In genomic region chr3:149332227-149332765, GRCh38 we compare ENCODE assay signal across 22 cellular contexts. TPM values are rescaled to one million over a fixed set of nuclear protein-coding genes. Genes with fewer than 3 reads are reported as not detected.
DNase-seq lines count a peak whose midpoint lies in the region; ATAC-seq and TF ChIP-seq lines count a peak whose summit lies in the region.
"Had no signal": no experiment of that assay in that cellular context is flagged by ENCODE, and none has a peak within 500 bp of the region (broad histone marks: within the 10 kb centered on the region; RNA-seq: fewer than 3 reads in every experiment).

No MANE protein-coding gene starts in this region.

- no peak for TF ChIP-seq POLR2A in heart left ventricle (IDR thresholded peaks at IDR 0.05)

- TF ChIP-seq RAD21 in liver (IDR thresholded peaks at IDR 0.05): no peak

- H3K36me3 ChIP-seq in heart left ventricle (no peaks in the 10 kb centered on the region), liver (ENCODE audit: control insufficient read depth in 4 of 4, insufficient read depth in 3 of 4, low read depth in 1 of 4, low read length in 3 of 4) (no peaks in the 10 kb centered on the region), subcutaneous abdominal adipose tissue (ENCODE audit: control insufficient read depth in 5 of 5, insufficient read depth in 5 of 5, low read length in 5 of 5) (no peaks in the 10 kb centered on the region), tibial artery (no peaks in the 10 kb centered on the region)

- no peaks in the 10 kb centered on the region for H3K27me3 ChIP-seq in heart left ventricle
- no peaks in the 10 kb centered on the region for H3K27me3 ChIP-seq in liver (ENCODE audit: control insufficient read depth in 4 of 4, insufficient read depth in 4 of 4, low read length in 3 of 4)
- no peaks in the 10 kb centered on the region for H3K27me3 ChIP-seq in subcutaneous abdominal adipose tissue (ENCODE audit: control insufficient read depth in 5 of 5, insufficient read depth in 4 of 5, low read length in 5 of 5)
- no peaks in the 10 kb centered on the region for H3K27me3 ChIP-seq in tibial artery

- WGBS in heart left ventricle, 4 donors: 3 to 13% (median 9%) methylated on average over 1 of the region's 1 CpG
- WGBS in liver: 1% methylated on average over 1 of the region's 1 CpG

- peaks cover 0 to 19% (median 0%) of the 10 kb centered on the region in 12 donors for H3K4me1 ChIP-seq in heart left ventricle
- peaks cover 0 to 2% (median 0%) of the 10 kb centered on the region in 4 donors for H3K4me1 ChIP-seq in liver (ENCODE audit: control insufficient read depth in 4 of 4, insufficient read depth in 4 of 4, low read length in 3 of 4)
- peaks cover 0 to 27% (median 8%) of the 10 kb centered on the region in 5 donors for H3K4me1 ChIP-seq in subcutaneous abdominal adipose tissue (ENCODE audit: control insufficient read depth in 5 of 5, insufficient read depth in 5 of 5, low read length in 5 of 5)
- H3K4me1 ChIP-seq in tibial artery: peaks cover 0 to 33% (median 6%) of the 10 kb centered on the region in 4 donors

- H3K27ac ChIP-seq in heart left ventricle (peak overlapping the region; percentile 43 to 80 (median 68)), liver (ENCODE audit: low read depth in 1 of 2, low read length in 2 of 2) (peak overlapping the region; percentile 19 to 26), subcutaneous abdominal adipose tissue (ENCODE audit: low read depth, low read length) (peak overlapping the region; percentile 58), tibial artery (peak overlapping the region in 1 of 2 donors; percentile 35)

- TF ChIP-seq CTCF in heart left ventricle (IDR thresholded peaks at IDR 0.05) (no peak), liver (IDR thresholded peaks at IDR 0.05; ENCODE audit: low read depth, low read length, missing input control) (no peak), tibial artery (IDR thresholded peaks at IDR 0.05) (no peak)

- H3K9me3 ChIP-seq in heart left ventricle (no peaks in the 10 kb centered on the region), liver (ENCODE audit: control insufficient read depth in 4 of 4, low read length in 3 of 4) (no peaks in the 10 kb centered on the region), subcutaneous abdominal adipose tissue (ENCODE audit: control insufficient read depth in 5 of 5, low read length in 5 of 5) (no peaks in the 10 kb centered on the region), tibial artery (no peaks in the 10 kb centered on the region)

- H3K9ac ChIP-seq in liver (ENCODE audit: low read depth in 1 of 2, low read length in 2 of 2): no peak overlapping the region
- H3K9ac ChIP-seq in subcutaneous abdominal adipose tissue (ENCODE audit: low read length in 5 of 5): peak overlapping the region in 3 of 5 donors; percentile 7 to 62 (median 31)

- intact Hi-C loops in heart left ventricle (cut with DNase I) (loop anchor here in 2 of 10 donors (5.0 kb wide), 2 partner anchors 45 to 210 kb away; partner anchors contain the start of gene TM4SF1 (in 1 of the 2)), Right ventricle myocardium inferior (cut with DNase I) (no loop called here), posterior cingulate gyrus (cut with DNase I) (no loop called here), tibial artery (cut with DNase I; ENCODE audit: low total_unique reads) (no loop called here)

- peak overlapping the region; percentile 9 to 54 (median 45) for H3K4me3 ChIP-seq in heart left ventricle
- peak overlapping the region in 1 of 3 donors; percentile 3 for H3K4me3 ChIP-seq in liver (ENCODE audit: low read depth in 1 of 3, low read length in 3 of 3)
- H3K4me3 ChIP-seq in subcutaneous abdominal adipose tissue (ENCODE audit: low read depth in 1 of 5, low read length in 5 of 5): peak overlapping the region in 4 of 5 donors; percentile 7 to 67 (median 59)
- H3K4me3 ChIP-seq in tibial artery: no peak overlapping the region

- ATAC-seq in heart left ventricle (no peak), Right ventricle myocardium inferior (no peak)
- ATAC-seq: activated T-helper 17 cell treated with anti-CD3 and anti-CD28 coated beads, Interleukin-2, amount 50 U/mL, for 72 hours had no signal

- DNase-seq in heart left ventricle: no peak
- no peak for DNase-seq in Right ventricle myocardium inferior (ENCODE audit: missing footprints)
- DNase-seq in dermis microvascular lymphatic vessel endothelial cell (ENCODE audit: low read depth in 2 of 2): peak; percentile 60 to 73
- DNase-seq in posterior cingulate gyrus: no peak
- DNase-seq in tibial artery: no peak
- no peak for DNase-seq in NCI-H524 treated with DMSO at 0.1 percent for 48 hours (lab: John Stamatoyannopoulos, UW)
- DNase-seq: activated CD4-positive, CD25-positive, alpha-beta regulatory T cell; amniotic stem cell; GOT3; KG1; mammary epithelial cell; NCI-H1105 treated with DMSO at 0.1 percent for 48 hours; NCI-H2171 treated with DMSO at 0.1 percent for 48 hours; RPMI8226; stimulated activated CD4-positive, alpha-beta T cell treated with anti-CD3 and anti-CD28 coated beads, Interleukin-4, amount 100 ng/mL, for 4 hours; trophoblast cell had no signal

TF ChIP-seq in liver, 16 proteins besides CTCF, POLR2A, EP300 and RAD21:
- TF ChIP-seq ATF3 (IDR thresholded peaks at IDR 0.05) (no peak), JUND (IDR thresholded peaks at IDR 0.05) (no peak), FOXA2 (IDR thresholded peaks at IDR 0.05) (no peak), GABPA (IDR thresholded peaks at IDR 0.05 in 1 of 2, conservative IDR thresholded peaks at IDR 0.05 in 1 of 2) (no peak), ZBTB33 (IDR thresholded peaks at IDR 0.05) (no peak), NR2F2 (IDR thresholded peaks at IDR 0.05) (no peak), REST (IDR thresholded peaks at IDR 0.05) (no peak), TAF1 (conservative IDR thresholded peaks at IDR 0.05) (no peak), MAX (IDR thresholded peaks at IDR 0.05) (no peak), HNF4A (conservative IDR thresholded peaks at IDR 0.05) (no peak), EGR1 (IDR thresholded peaks at IDR 0.05; ENCODE audit: low read depth in 2 of 2) (no peak), SP1 (IDR thresholded peaks at IDR 0.05) (no peak), FOXA1 (IDR thresholded peaks at IDR 0.05) (no peak), YY1 (IDR thresholded peaks at IDR 0.05) (no peak), HNF4G (IDR thresholded peaks at IDR 0.05) (no peak), RXRA (IDR thresholded peaks at IDR 0.05) (no peak)

RNA-seq across cellular contexts. Expression of gene TM4SF18, which starts 1.1 kb away (rescaled TPM):
- total RNA-seq in heart left ventricle: 10 to 100 TPM in 4 of 9 donors, 1 to 10 TPM in 5; 6.0 to 19.9 (median 9.1) TPM
- polyA plus RNA-seq in heart left ventricle: 1 to 10 TPM; 4.5 to 7.0 TPM
- total RNA-seq in Right ventricle myocardium inferior: 15.8 TPM
- 318 and 366 TPM in 2 replicates for total RNA-seq in dermis microvascular lymphatic vessel endothelial cell
- total RNA-seq in liver: 10 to 100 TPM in 1 of 2 donors, 1 to 10 TPM in 1; 5.1 to 12.6 TPM
- polyA plus RNA-seq in liver: 1 to 10 TPM; 4.9 to 7.7 TPM
- total RNA-seq: activated CD8-positive, alpha-beta memory T cell treated with anti-CD3 and anti-CD28 coated beads for 36 hours; activated T-helper 17 cell treated with anti-CD3 and anti-CD28 coated beads, Interleukin-2, amount 50 U/mL, for 72 hours; mammary epithelial cell; T-helper 1 cell treated with Interleukin-12 subunit alpha and Interleukin-12 subunit beta and Interleukin-4 antibody, amounts not matched to agents 30 ng/mL and 1 ng/mL, for 36 hours had no signal
- polyA plus RNA-seq: mammary epithelial cell, neural cell had no signal

RNA-seq across cellular contexts. Expression of gene TM4SF1, which starts 45.2 kb away (rescaled TPM):
- 100 to 1,000 TPM in 5 of 9 donors, 10 to 100 TPM in 4; 61.6 to 224 (median 111) TPM for total RNA-seq in heart left ventricle
- polyA plus RNA-seq in heart left ventricle: 100 to 1,000 TPM in 1 of 2 donors, 10 to 100 TPM in 1; 99.4 to 117 TPM
- 124 TPM for total RNA-seq in Right ventricle myocardium inferior
- 1,046 and 1,242 TPM in 2 replicates for total RNA-seq in dermis microvascular lymphatic vessel endothelial cell
- total RNA-seq in liver: 10 to 100 TPM; 21.5 to 31.5 TPM
- 10 to 100 TPM; 20.0 to 28.8 TPM for polyA plus RNA-seq in liver
- total RNA-seq: activated CD8-positive, alpha-beta memory T cell treated with anti-CD3 and anti-CD28 coated beads for 36 hours had no signal

Comparison
In these comparisons a context has a peak if more than half of its experiments do, and no peak if none do; other contexts are left out.
1. DNase-seq: peak in dermis microvascular lymphatic vessel endothelial cell (2 of 2); none in heart left ventricle (0 of 5), Right ventricle myocardium inferior (single experiment), posterior cingulate gyrus (0 of 10), tibial artery (0 of 2) and NCI-H524 treated with DMSO at 0.1 percent for 48 hours (single experiment).
2. H3K4me3 ChIP-seq: peak in heart left ventricle (12 of 12) and subcutaneous abdominal adipose tissue (4 of 5); none in tibial artery (0 of 2).
3. H3K9ac ChIP-seq: peak in subcutaneous abdominal adipose tissue (3 of 5); none in liver (0 of 2).
4. RNA of gene TM4SF18, which starts 1.1 kb away (total RNA-seq): 318 to 366 TPM in dermis microvascular lymphatic vessel endothelial cell; 15.8 TPM in Right ventricle myocardium inferior (single experiment), 5.1 to 12.6 TPM in liver and 6.0 to 19.9 TPM in heart left ventricle; every median in the first group is over 10 times any median in the second.